In genomic region chr1:169928438-169929209, GRCh38 we compare ENCODE assay signal across 8 cellular contexts. TPM values are rescaled to one million over a fixed set of nuclear protein-coding genes. Genes with fewer than 3 reads are reported as not detected.
DNase-seq lines count a peak whose midpoint lies in the region; ATAC-seq, FAIRE-seq and TF ChIP-seq lines count a peak whose summit lies in the region.

No MANE protein-coding gene starts in this region.

- WGBS in mesendoderm (ENCODE audit: extremely low coverage, insufficient coverage, low lambda C conversion rate), result no CpG with 5 or more reads among the region's 6 CpGs

- no peak overlapping the region for H3K18ac ChIP-seq in mesendoderm (ENCODE audit: low read length)

- H3K79me2 ChIP-seq in OCI-LY3 (ENCODE audit: low read length) (no peaks in the 10 kb centered on the region), mesendoderm (ENCODE audit: control insufficient read depth, insufficient read depth, low read length) (no peaks in the 10 kb centered on the region)

- H4K8ac ChIP-seq in mesendoderm (ENCODE audit: low read depth, low read length), result no peak overlapping the region

- H2BK15ac ChIP-seq in mesendoderm (replicated peaks; ENCODE audit: low read depth), result no peak overlapping the region

- peak; percentile 87 for FAIRE-seq in colon (lab: Jason Lieb, UNC)

- DNase-seq in DMS 273 (lab: John Stamatoyannopoulos, UW; ENCODE audit: unreplicated experiment), result peak; percentile 68
- DNase-seq in HS-27A (ENCODE audit: low read depth), result peak; percentile 20
- DNase-seq in mesendoderm, result peak; percentile 58
- no peak for DNase-seq in stimulated activated CD4-positive, alpha-beta T cell treated with anti-CD3 and anti-CD28 coated beads, Interleukin-2, amount 100 ng/mL, for 24 hours
- DNase-seq in stimulated activated CD4-positive, alpha-beta T cell treated with anti-CD3 and anti-CD28 coated beads, Interleukin-2, amount 100 ng/mL, for 48 hours, result no peak

- no peak overlapping the region for H3K23ac ChIP-seq in mesendoderm (ENCODE audit: low read length)

- H3K56ac ChIP-seq in mesendoderm (ENCODE audit: low read length), result no peak overlapping the region

- no peaks in the 10 kb centered on the region for H4K20me1 ChIP-seq in OCI-LY3 (ENCODE audit: insufficient read depth, low read length)

- H3K36me3 ChIP-seq in OCI-LY3 (replicated peaks; ENCODE audit: low read depth, low read length) (no peaks in the 10 kb centered on the region), mesendoderm (ENCODE audit: control insufficient read depth, insufficient read depth, low read length) (no peaks in the 10 kb centered on the region)

- no peaks in the 10 kb centered on the region for H3K9me3 ChIP-seq in OCI-LY3 (ENCODE audit: insufficient read depth, low read length)

- ATAC-seq in GM19395 (IDR thresholded peaks at IDR 0.05; ENCODE audit: unreplicated experiment), result peak; percentile 80

- H3K9ac ChIP-seq in OCI-LY3 (ENCODE audit: low read length) (no peak overlapping the region), mesendoderm (ENCODE audit: low read length) (no peak overlapping the region)

- peak overlapping the region; percentile 48 for H3K4me2 ChIP-seq in OCI-LY3 (ENCODE audit: low read length)
- H3K4me2 ChIP-seq in mesendoderm (ENCODE audit: low read length), result no peak overlapping the region

- H3K27me3 ChIP-seq in OCI-LY3 (ENCODE audit: low read depth, low read length) (0 out of 2 replicates have a peak, but pooled peaks cover 3% of the 10 kb centered on the region), mesendoderm (ENCODE audit: insufficient read depth, low read length, poor library complexity) (no peaks in the 10 kb centered on the region)

- no peak overlapping the region for H3K27ac ChIP-seq in OCI-LY3 (ENCODE audit: low read length)
- H3K27ac ChIP-seq in mesendoderm (ENCODE audit: low read depth, low read length), result no peak overlapping the region

- peaks cover 33% of the 10 kb centered on the region for H3K4me1 ChIP-seq in OCI-LY3 (ENCODE audit: low read length)
- H3K4me1 ChIP-seq in mesendoderm (ENCODE audit: control insufficient read depth, low read depth, low read length), result no peaks in the 10 kb centered on the region

- no peak overlapping the region for H3K4ac ChIP-seq in mesendoderm (ENCODE audit: low read depth, low read length)

- TF ChIP-seq CTCF in OCI-LY3 (IDR thresholded peaks at IDR 0.05; ENCODE audit: low read depth, low read length), result peak; percentile 94

- H4K5ac ChIP-seq in mesendoderm (ENCODE audit: low read length), result no peak overlapping the region

- no peaks in the 10 kb centered on the region for H3K79me1 ChIP-seq in mesendoderm (ENCODE audit: low read length)

- H2BK5ac ChIP-seq in mesendoderm (ENCODE audit: low read length), result no peak overlapping the region

- H2AFZ ChIP-seq in OCI-LY3 (ENCODE audit: low read depth, low read length), result no peak overlapping the region

- H2BK120ac ChIP-seq in mesendoderm (ENCODE audit: low read depth, low read length), result no peak overlapping the region

- H2AK5ac ChIP-seq in mesendoderm (ENCODE audit: low read length), result no peak overlapping the region

- H3K4me3 ChIP-seq in OCI-LY3 (ENCODE audit: low read length), result no peak overlapping the region
- H3K4me3 ChIP-seq in mesendoderm (ENCODE audit: low read length), result no peak overlapping the region

RNA-seq across cellular contexts. Expression of gene SCYL3, which starts 34.9 kb away (rescaled TPM):
- 2.8 TPM for polyA plus RNA-seq in mesendoderm (2013, experiment 1 of 2)
- 2.8 TPM for polyA plus RNA-seq in mesendoderm (2013, experiment 2 of 2)

Comparison
In these comparisons a context has a peak if more than half of its experiments do, and no peak if none do; other contexts are left out.
1. DNase-seq: peak in DMS 273 (single experiment), HS-27A (single experiment) and mesendoderm (single experiment); none in stimulated activated CD4-positive, alpha-beta T cell treated with anti-CD3 and anti-CD28 coated beads, Interleukin-2, amount 100 ng/mL, for 24 hours (0 of 2) and stimulated activated CD4-positive, alpha-beta T cell treated with anti-CD3 and anti-CD28 coated beads, Interleukin-2, amount 100 ng/mL, for 48 hours (0 of 2).